8 cellular contexts compared by ENCODE assay signal in the genomic region with DNA sequence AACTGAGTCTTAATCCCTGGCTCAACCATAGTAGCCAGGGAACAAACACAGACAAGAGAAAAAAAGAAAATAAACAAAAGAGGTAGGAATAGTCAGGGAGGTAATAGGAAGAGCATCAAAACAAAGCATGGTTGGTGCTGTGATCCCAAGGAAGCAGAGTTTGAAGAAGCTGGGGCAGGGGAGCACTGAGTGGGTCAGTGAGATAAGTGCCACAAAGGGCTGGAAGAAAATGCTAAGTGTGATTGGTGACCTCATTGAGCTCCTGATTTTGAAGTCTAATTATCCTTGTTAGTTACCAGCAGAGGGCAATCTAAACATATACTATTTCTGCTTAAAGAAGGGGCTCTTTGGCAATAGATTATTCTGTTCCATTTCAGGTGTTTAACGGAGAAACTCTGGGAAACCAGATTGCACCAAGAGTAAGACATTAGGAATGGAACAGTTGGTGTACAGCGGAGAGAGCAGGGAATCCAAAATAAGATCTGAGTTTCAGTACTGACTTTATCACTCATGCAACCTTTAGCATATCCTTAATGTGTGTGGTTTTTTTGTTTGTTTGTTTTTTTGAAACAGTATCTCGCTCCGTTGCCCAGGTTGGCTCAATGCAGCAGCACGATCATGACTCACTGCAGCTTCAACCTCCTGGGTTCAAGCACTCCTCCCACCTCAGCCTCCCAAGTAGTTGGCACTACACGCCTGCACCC. TPM values are rescaled to one million over a fixed set of nuclear protein-coding genes. Genes with fewer than 3 reads are reported as not detected.
DNase-seq lines count a peak whose midpoint lies in the region; ATAC-seq and TF ChIP-seq lines count a peak whose summit lies in the region.

No MANE protein-coding gene starts in this region.

- peak; percentile 57 for ATAC-seq in GM19463 (IDR thresholded peaks at IDR 0.05; ENCODE audit: unreplicated experiment)
- ATAC-seq in T-helper 17 cell = no peak
- peak; percentile 51 for ATAC-seq in foreskin keratinocyte
- no peak for ATAC-seq in HG02759 (IDR thresholded peaks at IDR 0.05; ENCODE audit: unreplicated experiment)

- DNase-seq in COR-L47 (lab: John Stamatoyannopoulos, UW) (peak; percentile 63), NCI-H1694 (lab: John Stamatoyannopoulos, UW) (peak; percentile 74), T-helper 17 cell (no peak), foreskin keratinocyte (peak; percentile 4 to 34), putamen (ENCODE audit: low spot score) (peak; percentile 43)
- no peak for DNase-seq in activated naive CD4-positive, alpha-beta T cell treated with Interleukin-2 at 50 U/mL for 16 hours

- no peaks in the 10 kb centered on the region for H3K27me3 Mint-ChIP-seq in T-helper 17 cell

- peak overlapping the region; percentile 79 for H3K27ac Mint-ChIP-seq in T-helper 17 cell

- H3K27ac ChIP-seq in foreskin keratinocyte = no peak overlapping the region

- H3K9me3 ChIP-seq in T-helper 17 cell (ENCODE audit: control insufficient read depth, low read length, poor library complexity, severe bottlenecking) = no peaks in the 10 kb centered on the region

- H3K36me3 Mint-ChIP-seq in T-helper 17 cell (ENCODE audit: low read depth) = peaks cover 8% of the 10 kb centered on the region

- H3K4me1 Mint-ChIP-seq in T-helper 17 cell = peaks cover 7% of the 10 kb centered on the region

- no peaks in the 10 kb centered on the region for H3K27me3 ChIP-seq in foreskin keratinocyte

- no peak overlapping the region for H3K4me3 Mint-ChIP-seq in T-helper 17 cell

- H3K4me1 ChIP-seq in foreskin keratinocyte = no peaks in the 10 kb centered on the region

- peak; percentile 78 for TF ChIP-seq CTCF in foreskin keratinocyte (conservative IDR thresholded peaks at IDR 0.05)

RNA-seq across cellular contexts. Expression of a gene that starts 30.7 kb away (rescaled TPM):
- total RNA-seq in T-helper 17 cell (under 1 TPM; 0.05 to 0.08 TPM), foreskin keratinocyte (1.6 and 1.7 TPM in 2 replicates)
- polyA plus RNA-seq in foreskin keratinocyte = 0.90 and 1.3 TPM in 2 replicates

Comparison
In these comparisons a context has a peak if more than half of its experiments do, and no peak if none do; other contexts are left out.
1. DNase-seq: peak in COR-L47 (single experiment), NCI-H1694 (single experiment), foreskin keratinocyte (2 of 2) and putamen (single experiment); none in T-helper 17 cell (0 of 3) and activated naive CD4-positive, alpha-beta T cell treated with Interleukin-2 at 50 U/mL for 16 hours (single experiment).
2. ATAC-seq: peak in GM19463 (single experiment) and foreskin keratinocyte (single experiment); none in T-helper 17 cell (single experiment) and HG02759 (single experiment).